In the genomic region with DNA sequence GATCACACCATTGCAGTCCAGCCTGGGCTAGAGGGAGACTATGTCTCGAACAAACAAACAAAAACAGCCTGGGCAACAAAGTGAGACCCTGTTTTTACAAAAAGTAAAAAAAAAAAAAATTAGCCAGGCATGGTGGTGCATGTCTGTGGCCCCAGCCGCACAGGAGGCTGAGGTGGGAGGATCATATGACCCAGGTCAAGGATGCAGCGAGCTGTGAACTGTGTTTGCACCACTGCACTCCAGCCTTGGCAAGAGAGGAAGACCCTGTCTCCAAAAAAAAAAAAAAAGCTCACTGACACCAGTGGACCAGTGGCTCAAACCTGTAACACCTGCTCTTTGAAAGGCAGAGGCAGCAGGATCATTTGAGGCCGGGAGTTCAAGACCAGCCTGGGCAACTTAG, we compare ENCODE assay signal across 23 cellular contexts.
"Had no signal": no experiment of that assay in that cellular context is flagged by ENCODE, and none has a peak within 500 bp of the region (broad histone marks: within the 10 kb centered on the region; RNA-seq: fewer than 3 reads in every experiment).

No MANE protein-coding gene starts in this region.

- H3K4me1 ChIP-seq: neural progenitor cell, prostate gland, testis had no signal

- H3K9me3 Mint-ChIP-seq: mesothelial cell of epicardium, neural progenitor cell, WTC11 had no signal

- DNase-seq: activated CD4-positive, alpha-beta memory T cell treated with anti-CD3 and anti-CD28 coated beads for 36 hours; activated CD4-positive, alpha-beta T cell treated with anti-CD3 and anti-CD28 coated beads for 4 hours; activated effector memory CD4-positive, alpha-beta T cell treated with Interleukin-2 at 50 U/mL for 16 hours; activated T-cell treated with anti-CD3 and anti-CD28 coated beads, Interleukin-2, amount 50 U/mL, for 1 hour; amniotic stem cell; dermis blood vessel endothelial cell; glutamatergic neuron; hippocampal formation; left lung; right cardiac atrium; stimulated activated CD4-positive, alpha-beta T cell treated with anti-CD3 and anti-CD28 coated beads, Interleukin-15, amount 100 ng/mL, for 24 hours; stimulated activated CD4-positive, alpha-beta T cell treated with anti-CD3 and anti-CD28 coated beads, Interleukin-2, amount 100 ng/mL, for 48 hours; testis; upper lobe of left lung had no signal

- H3K36me3 ChIP-seq: cardiac muscle cell, neural progenitor cell, prostate gland had no signal

- H3K4me1 Mint-ChIP-seq: neural progenitor cell had no signal

- H3K36me3 Mint-ChIP-seq: mesothelial cell of epicardium, WTC11 had no signal

- H3K9ac ChIP-seq: neural progenitor cell had no signal

- FAIRE-seq: TTC549 had no signal

- H3K9me3 ChIP-seq: left lung, prostate gland, testis, upper lobe of left lung had no signal

- H3K27ac Mint-ChIP-seq: WTC11 had no signal

- H3K27ac ChIP-seq: cardiac muscle cell, left lung, neural progenitor cell, prostate gland, skin epidermis, testis had no signal

- H3K4me3 Mint-ChIP-seq: activated CD4-positive, alpha-beta memory T cell treated with anti-CD3 and anti-CD28 coated beads for 36 hours; mesothelial cell of epicardium; neural progenitor cell; T-helper 2 cell treated with Interferon-gamma antibody and Interleukin-4, amounts not matched to agents 5 μg/mL and 100 μg/mL, for 36 hours; WTC11 had no signal

- H3K4me3 ChIP-seq: cardiac muscle cell, left lung, neural progenitor cell, prostate gland, skin epidermis, testis, upper lobe of left lung had no signal

- H3K27me3 ChIP-seq: cardiac muscle cell, left lung, neural progenitor cell, testis, upper lobe of left lung had no signal

- H3K27me3 Mint-ChIP-seq: activated CD4-positive, alpha-beta memory T cell treated with anti-CD3 and anti-CD28 coated beads for 36 hours; activated naive CD8-positive, alpha-beta T cell had no signal

- H3K4me2 ChIP-seq: neural progenitor cell had no signal
